Comparison of ENCODE assay signal across 1 cellular context in genomic region chr4:124135409-124135813, GRCh38.
A peak's percentile ranks its signal among the peaks of the same experiment; 100 is the strongest.
TF ChIP-seq lines count a peak whose summit lies in the region.

No MANE protein-coding gene starts in this region.

TF ChIP-seq in SK-N-SH, 30 proteins besides CTCF, POLR2A, EP300 and RAD21 (continued from another document):
- TF ChIP-seq FOSL2 (IDR thresholded peaks at IDR 0.05; ENCODE audit: borderline replicate concordance, low read depth) (peak; percentile 39; the same call in 1 of the 2 replicates), RFX5 (IDR thresholded peaks at IDR 0.05; ENCODE audit: low read length) (no peak), MAX (IDR thresholded peaks at IDR 0.05; ENCODE audit: low read depth) (no peak), POLR2AphosphoS5 (IDR thresholded peaks at IDR 0.05; ENCODE audit: low read depth, low read length) (peak; percentile 73; the same call in 1 of the 2 replicates), TAF1 (IDR thresholded peaks at IDR 0.05; ENCODE audit: borderline replicate concordance, low read depth, low read length) (no peak), MXI1 (IDR thresholded peaks at IDR 0.05; ENCODE audit: low read depth, low read length) (no peak)
